ENCODE assay signal across 1 cellular context in the genomic region with DNA sequence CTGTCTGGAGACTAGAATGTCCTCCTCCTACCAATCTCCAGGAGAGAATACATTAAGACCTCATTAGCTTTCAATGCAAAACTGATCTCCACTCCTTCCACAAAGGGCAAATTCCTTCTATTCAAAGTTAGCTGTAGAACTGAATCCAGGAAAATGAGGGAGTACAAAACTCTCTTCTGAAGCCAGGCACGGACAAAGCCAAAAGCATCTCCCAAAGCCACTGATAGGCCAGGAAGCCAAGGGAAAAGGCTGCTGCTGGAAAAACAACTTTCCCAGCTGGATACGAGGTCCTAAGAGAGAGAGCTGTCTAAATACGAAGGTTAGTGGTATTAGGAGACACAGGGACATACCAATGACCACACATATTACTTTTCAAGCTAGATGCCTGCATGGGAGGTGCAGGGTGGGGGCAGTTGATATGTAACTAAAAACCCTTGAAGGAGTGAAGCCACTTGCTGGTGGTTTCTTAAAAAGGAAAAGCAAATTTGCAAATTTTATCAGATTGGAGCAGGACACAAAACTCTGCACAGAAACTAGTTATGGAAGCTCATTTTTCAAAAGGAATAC.
TF ChIP-seq lines count a peak whose summit lies in the region.

No MANE protein-coding gene starts in this region.

TF ChIP-seq in IMR-90, 13 proteins besides CTCF, POLR2A, EP300 and RAD21 (continued from another document):
- TF ChIP-seq, protein P1, sequence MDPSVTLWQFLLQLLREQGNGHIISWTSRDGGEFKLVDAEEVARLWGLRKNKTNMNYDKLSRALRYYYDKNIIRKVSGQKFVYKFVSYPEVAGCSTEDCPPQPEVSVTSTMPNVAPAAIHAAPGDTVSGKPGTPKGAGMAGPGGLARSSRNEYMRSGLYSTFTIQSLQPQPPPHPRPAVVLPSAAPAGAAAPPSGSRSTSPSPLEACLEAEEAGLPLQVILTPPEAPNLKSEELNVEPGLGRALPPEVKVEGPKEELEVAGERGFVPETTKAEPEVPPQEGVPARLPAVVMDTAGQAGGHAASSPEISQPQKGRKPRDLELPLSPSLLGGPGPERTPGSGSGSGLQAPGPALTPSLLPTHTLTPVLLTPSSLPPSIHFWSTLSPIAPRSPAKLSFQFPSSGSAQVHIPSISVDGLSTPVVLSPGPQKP (IDR thresholded peaks at IDR 0.05; ENCODE audit: borderline replicate concordance, low read depth, low read length): no peak
- TF ChIP-seq, protein P2, sequence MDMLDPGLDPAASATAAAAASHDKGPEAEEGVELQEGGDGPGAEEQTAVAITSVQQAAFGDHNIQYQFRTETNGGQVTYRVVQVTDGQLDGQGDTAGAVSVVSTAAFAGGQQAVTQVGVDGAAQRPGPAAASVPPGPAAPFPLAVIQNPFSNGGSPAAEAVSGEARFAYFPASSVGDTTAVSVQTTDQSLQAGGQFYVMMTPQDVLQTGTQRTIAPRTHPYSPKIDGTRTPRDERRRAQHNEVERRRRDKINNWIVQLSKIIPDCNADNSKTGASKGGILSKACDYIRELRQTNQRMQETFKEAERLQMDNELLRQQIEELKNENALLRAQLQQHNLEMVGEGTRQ (IDR thresholded peaks at IDR 0.05; ENCODE audit: low read depth, low read length): no peak
- TF ChIP-seq CHD1 (IDR thresholded peaks at IDR 0.05; ENCODE audit: low read depth, low read length) (no peak), FOS (IDR thresholded peaks at IDR 0.05; ENCODE audit: low read depth, low read length) (no peak), MAFK (IDR thresholded peaks at IDR 0.05; ENCODE audit: low read depth, low read length) (no peak), RCOR1 (IDR thresholded peaks at IDR 0.05; ENCODE audit: insufficient replicate concordance, low read length) (no peak), NFE2L2 (IDR thresholded peaks at IDR 0.05; ENCODE audit: low read depth, low read length) (no peak), MAZ (IDR thresholded peaks at IDR 0.05; ENCODE audit: borderline replicate concordance, low read depth, low read length) (no peak), BHLHE40 (IDR thresholded peaks at IDR 0.05; ENCODE audit: low read depth, low read length) (no peak), SMC3 (IDR thresholded peaks at IDR 0.05; ENCODE audit: low read depth, low read length) (no peak), MXI1 (IDR thresholded peaks at IDR 0.05; ENCODE audit: borderline replicate concordance, low read depth, low read length) (no peak)
TF ChIP-seq in IMR-90: peak in this region for 0.
